23 cellular contexts compared by ENCODE assay signal in genomic region chr14:100967178-100967577, GRCh38.
"Had no signal": no experiment of that assay in that cellular context is flagged by ENCODE, and none has a peak within 500 bp of the region (broad histone marks: within the 10 kb centered on the region; RNA-seq: fewer than 3 reads in every experiment).

No MANE protein-coding gene starts in this region.

- H3K27me3 Mint-ChIP-seq: naive B cell, type B pancreatic cell had no signal

- H3K36me3 ChIP-seq: left ventricle myocardium inferior, ovary, prostate gland, spleen, suprapubic skin, thoracic aorta, tibial nerve, uterus had no signal

- H3K4me1 ChIP-seq: left ventricle myocardium inferior, prostate gland, spleen, suprapubic skin, tibial nerve, uterus had no signal

- H3K36me3 Mint-ChIP-seq: mesothelial cell of epicardium; naive B cell; natural killer cell treated with Interleukin-12 subunit alpha and Interleukin-12 subunit beta and Interleukin-15 and Interleukin-18, amount 100 ng/mL, for 72 hours; stimulated activated effector memory CD8-positive, alpha-beta T cell treated with anti-CD3 and anti-CD28 coated beads, Interleukin-12 subunit alpha, Interleukin-12 subunit beta, amount 100 ng/mL, for 72 hours; type B pancreatic cell had no signal

- H3K27ac Mint-ChIP-seq: mesothelial cell of epicardium; naive B cell; natural killer cell treated with Interleukin-12 subunit alpha and Interleukin-12 subunit beta and Interleukin-15 and Interleukin-18, amount 100 ng/mL, for 72 hours; stimulated activated effector memory CD8-positive, alpha-beta T cell treated with anti-CD3 and anti-CD28 coated beads, Interleukin-12 subunit alpha, Interleukin-12 subunit beta, amount 100 ng/mL, for 72 hours; stimulated activated naive CD8-positive, alpha-beta T cell treated with anti-CD3 and anti-CD28 coated beads, Interleukin-15, Interleukin-2, amounts not matched to agents 100 ng/mL and 50 ng/mL, for 24 hours; type B pancreatic cell had no signal

- H3K27ac ChIP-seq: left ventricle myocardium inferior, ovary, prostate gland, skin epidermis, spleen, suprapubic skin, thoracic aorta, tibial nerve, uterus had no signal

- ATAC-seq: natural killer cell treated with Interleukin-12 subunit alpha and Interleukin-12 subunit beta and Interleukin-15 and Interleukin-18, amount 100 ng/mL, for 72 hours; right cardiac atrium; sciatic nerve; stimulated activated effector memory CD8-positive, alpha-beta T cell treated with anti-CD3 and anti-CD28 coated beads, Interleukin-12 subunit alpha, Interleukin-12 subunit beta, amount 100 ng/mL, for 72 hours had no signal

- H3K9me3 Mint-ChIP-seq: naive B cell; natural killer cell treated with Interleukin-12 subunit alpha and Interleukin-12 subunit beta and Interleukin-15 and Interleukin-18, amount 100 ng/mL, for 72 hours; stimulated activated effector memory CD8-positive, alpha-beta T cell treated with anti-CD3 and anti-CD28 coated beads, Interleukin-12 subunit alpha, Interleukin-12 subunit beta, amount 100 ng/mL, for 72 hours; stimulated activated naive CD8-positive, alpha-beta T cell treated with anti-CD3 and anti-CD28 coated beads, Interleukin-15, Interleukin-2, amounts not matched to agents 100 ng/mL and 50 ng/mL, for 24 hours; type B pancreatic cell had no signal

- H3K4me3 ChIP-seq: left ventricle myocardium inferior, lung, ovary, prostate gland, skin epidermis, spleen, suprapubic skin, thoracic aorta, tibial nerve, uterus had no signal

- DNase-seq: hippocampal formation; left ventricle myocardium inferior; naive B cell; ovary; posterior cingulate gyrus; retina; right cardiac atrium; spleen; stimulated activated CD4-positive, alpha-beta T cell treated with anti-CD3 and anti-CD28 coated beads, Interleukin-4, amount 100 ng/mL, for 24 hours; stimulated activated naive CD4-positive, alpha-beta T cell; uterus had no signal

- H3K4me1 Mint-ChIP-seq: mesothelial cell of epicardium; naive B cell; stimulated activated effector memory CD8-positive, alpha-beta T cell treated with anti-CD3 and anti-CD28 coated beads, Interleukin-12 subunit alpha, Interleukin-12 subunit beta, amount 100 ng/mL, for 72 hours had no signal

- H3K4me3 Mint-ChIP-seq: mesothelial cell of epicardium; naive B cell; natural killer cell treated with Interleukin-12 subunit alpha and Interleukin-12 subunit beta and Interleukin-15 and Interleukin-18, amount 100 ng/mL, for 72 hours; stimulated activated effector memory CD8-positive, alpha-beta T cell treated with anti-CD3 and anti-CD28 coated beads, Interleukin-12 subunit alpha, Interleukin-12 subunit beta, amount 100 ng/mL, for 72 hours; stimulated activated naive CD8-positive, alpha-beta T cell treated with anti-CD3 and anti-CD28 coated beads, Interleukin-15, Interleukin-2, amounts not matched to agents 100 ng/mL and 50 ng/mL, for 24 hours; type B pancreatic cell had no signal

- H3K9me3 ChIP-seq: left ventricle myocardium inferior, ovary, prostate gland, spleen, suprapubic skin, thoracic aorta, tibial nerve, uterus had no signal
